Comparison of ENCODE assay signal across 19 cellular contexts in genomic region chr11:80163011-80163410, GRCh38.
DNase-seq lines count a peak whose midpoint lies in the region; ATAC-seq and TF ChIP-seq lines count a peak whose summit lies in the region.
"Had no signal": no experiment of that assay in that cellular context is flagged by ENCODE, and none has a peak within 500 bp of the region (broad histone marks: within the 10 kb centered on the region; RNA-seq: fewer than 3 reads in every experiment).

No MANE protein-coding gene starts in this region.

- peaks cover 1% of the 10 kb centered on the region for H3K79me1 ChIP-seq in trophoblast cell (ENCODE audit: low read length)

- no peaks in the 10 kb centered on the region for H4K20me1 ChIP-seq in PC-3 (ENCODE audit: low read length)

- no peaks in the 10 kb centered on the region for H3F3A ChIP-seq in PC-3 (ENCODE audit: low read length, unreplicated experiment)

- POLR2A ChIA-PET in PC-3 (lab: Charles Lee; ENCODE audit: unreplicated experiment), result no interaction called here

- H3K4ac ChIP-seq in trophoblast cell (ENCODE audit: low read depth, low read length), result no peak overlapping the region

- BruUV-seq in PC-3 (replicated peaks; lab: Mats Ljungman, UMichigan), result no TSS peak

- ATAC-seq in PC-3, result no peak
- ATAC-seq: left ventricle myocardium superior, natural killer cell, psoas muscle had no signal

- no peak for TF ChIP-seq CTCF in PC-3 (conservative IDR thresholded peaks at IDR 0.05; ENCODE audit: low read depth, low read length)
- no peak for TF ChIP-seq CTCF in epithelial cell of esophagus (IDR thresholded peaks at IDR 0.05; ENCODE audit: insufficient read depth, low read depth, low read length, missing control alignments)
- TF ChIP-seq CTCF in Peyer's patch (IDR thresholded peaks at IDR 0.05), result no peak

- intact Hi-C loops in PC-3 (cut with micrococcal nuclease), result no loop called here

- TF ChIP-seq POLR2A in Peyer's patch (IDR thresholded peaks at IDR 0.05), result no peak

- H2AFZ ChIP-seq in PC-3 (ENCODE audit: low read length) (no peak overlapping the region), trophoblast cell (ENCODE audit: insufficient read depth, low read length, poor library complexity) (no peak overlapping the region)

- H3K27ac ChIP-seq in PC-3 (ENCODE audit: low read length) (no peak overlapping the region), trophoblast cell (ENCODE audit: low read depth, low read length) (no peak overlapping the region), Peyer's patch (no peak overlapping the region)
- H3K27ac ChIP-seq: coronary artery, esophagus muscularis mucosa, psoas muscle, SJSA1, thoracic aorta had no signal

- H3K18ac ChIP-seq in trophoblast cell (ENCODE audit: low read length), result no peak overlapping the region

- H3K9me3 ChIP-seq in PC-3 (ENCODE audit: low read length) (no peaks in the 10 kb centered on the region), trophoblast cell (ENCODE audit: insufficient read depth, low read depth, low read length) (no peaks in the 10 kb centered on the region), Peyer's patch (no peaks in the 10 kb centered on the region)
- H3K9me3 ChIP-seq: esophagus muscularis mucosa, psoas muscle, SJSA1, thoracic aorta had no signal

- H3K79me2 ChIP-seq in PC-3 (ENCODE audit: low read length) (no peaks in the 10 kb centered on the region), trophoblast cell (ENCODE audit: control insufficient read depth, insufficient read depth, low read length, poor library complexity) (no peaks in the 10 kb centered on the region)

- no peak overlapping the region for H4K12ac ChIP-seq in trophoblast cell (ENCODE audit: low read depth, low read length)

- H3K4me3 ChIP-seq in PC-3 (ENCODE audit: low read length), result no peak overlapping the region
- H3K4me3 ChIP-seq in epithelial cell of esophagus (ENCODE audit: low read length), result no peak overlapping the region
- no peak overlapping the region for H3K4me3 ChIP-seq in trophoblast cell (ENCODE audit: low read depth, low read length)
- H3K4me3 ChIP-seq in Peyer's patch, result no peak overlapping the region
- H3K4me3 ChIP-seq: coronary artery, esophagus muscularis mucosa, psoas muscle, SJSA1, thoracic aorta had no signal

- H3K36me3 ChIP-seq in PC-3 (ENCODE audit: low read depth, low read length), result no peaks in the 10 kb centered on the region
- no peaks in the 10 kb centered on the region for H3K36me3 ChIP-seq in trophoblast cell (ENCODE audit: control insufficient read depth in 1 of 2, insufficient read depth in 2 of 2, low read length in 2 of 2)
- no peaks in the 10 kb centered on the region for H3K36me3 ChIP-seq in Peyer's patch
- H3K36me3 ChIP-seq: esophagus muscularis mucosa, SJSA1, thoracic aorta had no signal

- no peak overlapping the region for H3K4me2 ChIP-seq in PC-3 (ENCODE audit: low read length)
- H3K4me2 ChIP-seq in trophoblast cell (ENCODE audit: low read length), result peak overlapping the region; percentile 8

- H2BK120ac ChIP-seq in trophoblast cell (ENCODE audit: insufficient read depth, low read length, poor library complexity), result no peak overlapping the region

- WGBS in trophoblast cell (ENCODE audit: extremely low coverage, insufficient coverage, insufficient read length), result no CpG with 5 or more reads among the region's 3 CpGs

- H2BK12ac ChIP-seq in trophoblast cell (ENCODE audit: low read length), result no peak overlapping the region

- H4K91ac ChIP-seq in trophoblast cell (ENCODE audit: low read depth, low read length), result no peak overlapping the region

- no peak overlapping the region for H2AK5ac ChIP-seq in trophoblast cell (ENCODE audit: low read length)

- H4K8ac ChIP-seq in trophoblast cell (ENCODE audit: low read depth, low read length), result no peak overlapping the region

- no peak overlapping the region for H3K9ac ChIP-seq in PC-3 (ENCODE audit: low read length)
- H3K9ac ChIP-seq in trophoblast cell (ENCODE audit: low read length), result no peak overlapping the region

- no peak overlapping the region for H2BK5ac ChIP-seq in trophoblast cell (ENCODE audit: low read depth, low read length, poor library complexity)

- CTCF ChIA-PET in PC-3 (lab: Charles Lee), result no interaction called here

- DNase-seq in EL (peak; percentile 82), PC-3 (peak; percentile 57), epithelial cell of esophagus (ENCODE audit: low read depth) (peak; percentile 68), trophoblast cell (no peak), SW 1271 (lab: John Stamatoyannopoulos, UW) (no peak), Ammon's horn (ENCODE audit: low spot score) (no peak), DMS79 (lab: John Stamatoyannopoulos, UW) (no peak), Peyer's patch (no peak)
- DNase-seq: activated CD4-positive, alpha-beta memory T cell treated with anti-CD3 and anti-CD28 coated beads for 36 hours; H7; left ventricle myocardium superior; natural killer cell; NCI-H1105 treated with DMSO at 0.1 percent for 48 hours; NCI-H2227 treated with DMSO at 0.1 percent for 48 hours; psoas muscle had no signal

- H3K4me1 ChIP-seq in PC-3 (ENCODE audit: insufficient read depth, low read length) (no peaks in the 10 kb centered on the region), trophoblast cell (ENCODE audit: control insufficient read depth in 1 of 2, insufficient read depth in 2 of 2, low read length in 2 of 2) (peaks cover 3 to 8% of the 10 kb centered on the region in 2 experiments), Peyer's patch (no peaks in the 10 kb centered on the region)
- H3K4me1 ChIP-seq: esophagus muscularis mucosa, psoas muscle, SJSA1 had no signal

- H3K27me3 ChIP-seq in PC-3 (ENCODE audit: low read length) (no peaks in the 10 kb centered on the region), trophoblast cell (ENCODE audit: insufficient read depth, low read length) (no peaks in the 10 kb centered on the region), Peyer's patch (no peaks in the 10 kb centered on the region)
- H3K27me3 ChIP-seq: esophagus muscularis mucosa, SJSA1 had no signal

- no peak overlapping the region for H3K14ac ChIP-seq in trophoblast cell (ENCODE audit: low read length)

- H3K23ac ChIP-seq in trophoblast cell (ENCODE audit: low read length), result no peak overlapping the region

- H3K9me2 ChIP-seq in PC-3 (replicated peaks; ENCODE audit: low read length), result no peaks in the 10 kb centered on the region

Comparison
In these comparisons a context has a peak if more than half of its experiments do, and no peak if none do; other contexts are left out.
1. DNase-seq: peak in EL (single experiment), PC-3 (single experiment) and epithelial cell of esophagus (single experiment); none in trophoblast cell (0 of 2), SW 1271 (0 of 2), Ammon's horn (single experiment), DMS79 (single experiment) and Peyer's patch (0 of 3).